ENCODE assay signal across 20 cellular contexts in genomic region chr14:56798447-56799326, GRCh38. TPM values are rescaled to one million over a fixed set of nuclear protein-coding genes. Genes with fewer than 3 reads are reported as not detected.
DNase-seq lines count a peak whose midpoint lies in the region; ATAC-seq and TF ChIP-seq lines count a peak whose summit lies in the region.
"Had no signal": no experiment of that assay in that cellular context is flagged by ENCODE, and none has a peak within 500 bp of the region (broad histone marks: within the 10 kb centered on the region; RNA-seq: fewer than 3 reads in every experiment).

No MANE protein-coding gene starts in this region.

- no peaks in the 10 kb centered on the region for H4K20me1 ChIP-seq in hepatocyte (ENCODE audit: insufficient read depth, poor library complexity, severe bottlenecking)

- H3K27ac ChIP-seq in hepatocyte (no peak overlapping the region), psoas muscle (no peak overlapping the region)

- H3K4me1 ChIP-seq in ES-I3 (ENCODE audit: insufficient read depth, low read length) (peaks cover 13% of the 10 kb centered on the region), hepatocyte (ENCODE audit: insufficient read depth) (peaks cover 13% of the 10 kb centered on the region), psoas muscle (no peaks in the 10 kb centered on the region)

- 9% methylated on average over 39 of the region's 39 CpGs for WGBS in hepatocyte (ENCODE audit: low lambda C conversion rate, missing lambda C conversion rate)
- WGBS in psoas muscle, 3 donors: 9 to 17% (median 14%) methylated on average over 32 to 39 of the region's 39 CpGs

- no peaks in the 10 kb centered on the region for H3K9me3 ChIP-seq in ES-I3 (ENCODE audit: control insufficient read depth, insufficient read depth, low read length)
- no peaks in the 10 kb centered on the region for H3K9me3 ChIP-seq in hepatocyte (ENCODE audit: low read depth)
- H3K9me3 ChIP-seq in psoas muscle: no peaks in the 10 kb centered on the region

- peak overlapping the region; percentile 80 for H3K4me2 ChIP-seq in hepatocyte

- peak; percentile 84 for DNase-seq in NCI-H82 treated with DMSO at 0.1 percent for 48 hours (lab: John Stamatoyannopoulos, UW; ENCODE audit: unreplicated experiment)
- no peak for DNase-seq in hepatocyte (ENCODE audit: low spot score)
- DNase-seq in psoas muscle: no peak
- no peak for DNase-seq in NCI-H345 treated with DMSO at 0.1 percent for 48 hours (lab: John Stamatoyannopoulos, UW; ENCODE audit: unreplicated experiment)
- no peak for DNase-seq in NCI-H187 (lab: John Stamatoyannopoulos, UW)
- no peak for DNase-seq in OCI-M2 (lab: John Stamatoyannopoulos, UW; ENCODE audit: unreplicated experiment)
- DNase-seq in erythroblast (lab: John Stamatoyannopoulos, UW): no peak
- DNase-seq: ACHN, activated B cell treated with CpG ODN at 0.5 μM for 24 hours, activated gamma-delta T cell, amygdala, IMR-90, natural killer cell, NCI-H2081 treated with DMSO at 0.1 percent for 48 hours, NCI-H510A treated with DMSO at 0.1 percent for 48 hours, SHP77, T-helper 17 cell had no signal

- intact Hi-C loops in psoas muscle (cut with DNase I): no loop called here

- no peaks in the 10 kb centered on the region for H3K9me2 ChIP-seq in hepatocyte (replicated peaks; ENCODE audit: insufficient read depth)

- H3K9ac ChIP-seq in ES-I3 (ENCODE audit: low read depth, low read length): peak overlapping the region; percentile 46

- no peak for TF ChIP-seq CTCF in hepatocyte (IDR thresholded peaks at IDR 0.05; ENCODE audit: poor library complexity)
- no peak for TF ChIP-seq CTCF in psoas muscle (IDR thresholded peaks at IDR 0.05)

- H3K4me3 ChIP-seq in hepatocyte (no peak overlapping the region), psoas muscle (peak overlapping the region; percentile 48)

- H3K79me2 ChIP-seq in hepatocyte: no peaks in the 10 kb centered on the region

- no peak for ATAC-seq in psoas muscle
- ATAC-seq: natural killer cell, T-helper 17 cell had no signal

- no peak for TF ChIP-seq POLR2A in erythroblast (IDR thresholded peaks at IDR 0.05; ENCODE audit: low read length)

- H3K27me3 ChIP-seq in hepatocyte: peaks cover 100% of the 10 kb centered on the region
- peaks cover 12 to 99% (median 38%) of the 10 kb centered on the region in 3 donors for H3K27me3 ChIP-seq in psoas muscle (ENCODE audit: insufficient read depth in 3 of 3, low read length in 2 of 3)

- H2AFZ ChIP-seq in hepatocyte: peak overlapping the region; percentile 76

- H3K36me3 ChIP-seq in ES-I3 (ENCODE audit: insufficient read depth, low read length) (no peaks in the 10 kb centered on the region), hepatocyte (replicated peaks; ENCODE audit: insufficient read depth, low read depth) (no peaks in the 10 kb centered on the region), psoas muscle (ENCODE audit: insufficient read depth in 1 of 2, low read depth in 1 of 2) (no peaks in the 10 kb centered on the region)

RNA-seq across cellular contexts. Expression of gene OTX2, which starts 11.6 kb away (rescaled TPM):
- total RNA-seq in hepatocyte (0.53 TPM in 1 of 2 replicates, not detected in the other), psoas muscle (not detected)
- polyA plus RNA-seq in hepatocyte (0.11 and 0.18 TPM in 2 replicates), psoas muscle (not detected)
- total RNA-seq: activated B cell treated with CpG ODN at 0.5 μM for 24 hours, IMR-90, lung microvascular endothelial cell, natural killer cell, pulmonary artery endothelial cell, T-helper 17 cell had no signal
- polyA plus RNA-seq: IMR-90 had no signal
